20 cellular contexts compared by ENCODE assay signal in the genomic region with DNA sequence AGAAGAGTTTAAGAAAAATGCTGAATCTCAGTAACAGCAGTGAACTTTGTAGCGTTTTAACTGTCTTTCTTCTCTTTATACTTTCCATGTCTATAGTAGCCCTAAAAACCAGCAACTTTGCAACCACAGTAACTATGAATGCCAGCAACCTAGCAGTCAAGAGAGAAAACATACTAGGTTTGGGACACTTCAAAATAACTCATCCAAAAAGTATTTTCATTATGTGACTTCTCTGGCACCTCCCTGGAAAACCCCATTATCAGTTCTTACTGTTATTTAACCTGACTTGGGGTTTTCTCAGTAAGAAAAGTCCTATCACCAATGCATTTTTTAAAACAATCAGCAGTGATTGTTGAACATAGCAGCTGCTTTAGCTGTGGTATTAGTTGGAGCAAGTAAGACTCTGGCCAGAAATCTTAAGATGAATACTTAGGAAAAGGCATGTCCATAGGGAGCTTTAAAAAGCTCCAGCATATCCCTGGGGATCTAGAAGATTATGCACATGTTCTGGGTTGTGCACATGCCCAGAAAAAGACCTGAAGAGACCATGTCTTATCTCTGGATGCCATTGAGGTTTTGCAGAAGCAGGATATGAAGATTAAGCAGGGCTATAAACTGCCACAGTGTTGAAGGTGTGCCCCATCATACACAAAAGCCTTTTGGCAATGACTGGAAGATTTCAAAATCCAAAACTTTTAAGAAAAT.
A peak's percentile ranks its signal among the peaks of the same experiment; 100 is the strongest.
DNase-seq lines count a peak whose midpoint lies in the region; ATAC-seq and TF ChIP-seq lines count a peak whose summit lies in the region.
"Had no signal": no experiment of that assay in that cellular context is flagged by ENCODE, and none has a peak within 500 bp of the region (broad histone marks: within the 10 kb centered on the region; RNA-seq: fewer than 3 reads in every experiment).

No MANE protein-coding gene starts in this region.

- no peak overlapping the region for H3K4me3 Mint-ChIP-seq in T-helper 17 cell
- H3K4me3 Mint-ChIP-seq: T-cell had no signal

- H3K27ac Mint-ChIP-seq in T-helper 17 cell: no peak overlapping the region
- H3K27ac Mint-ChIP-seq: T-cell had no signal

- 58 to 85% methylated on average over 1 of the region's 1 CpG for WGBS in body of pancreas, 2 donors

- peak; percentile 3 for DNase-seq in DMS79 treated with DMSO at 0.1 percent for 48 hours (lab: John Stamatoyannopoulos, UW)
- DNase-seq in DMS79 (lab: John Stamatoyannopoulos, UW): no peak
- peak; percentile 44 for DNase-seq in SK-N-MC (ENCODE audit: low read depth, low spot score)
- DNase-seq in central memory CD4-positive, alpha-beta T cell: no peak
- no peak for DNase-seq in ascending aorta (ENCODE audit: low spot score in 2 of 2)
- no peak for DNase-seq in T-helper 17 cell
- DNase-seq in body of pancreas: no peak
- DNase-seq: AML-193, C1 segment of cervical spinal cord, DND-41, MG63, NCI-H1417, NCI-H187, NCI-H69, SHP77 treated with DMSO at 0.1 percent for 48 hours, T-cell had no signal

- H3K36me3 ChIP-seq in SK-N-MC (ENCODE audit: insufficient read depth, low read length) (no peaks in the 10 kb centered on the region), ascending aorta (no peaks in the 10 kb centered on the region), body of pancreas (replicated peaks in 1 of 2; ENCODE audit: insufficient read depth in 1 of 2, low read depth in 2 of 2) (no peaks in the 10 kb centered on the region)
- H3K36me3 ChIP-seq: MG63 had no signal

- peak overlapping the region; percentile 40; the same call in 1 of the 2 replicates for H3K27ac ChIP-seq in SK-N-MC
- H3K27ac ChIP-seq in ascending aorta: no peak overlapping the region
- no peak overlapping the region for H3K27ac ChIP-seq in body of pancreas
- H3K27ac ChIP-seq: 22Rv1, RWPE1 had no signal

- no peak for TF ChIP-seq POLR2A in body of pancreas (IDR thresholded peaks at IDR 0.05)

- no peaks in the 10 kb centered on the region for H3K27me3 Mint-ChIP-seq in T-helper 17 cell

- peak overlapping the region; percentile 48 for H3K4me3 ChIP-seq in SK-N-MC
- H3K4me3 ChIP-seq in ascending aorta: no peak overlapping the region
- no peak overlapping the region for H3K4me3 ChIP-seq in body of pancreas
- H3K4me3 ChIP-seq: MG63 had no signal

- TF ChIP-seq CTCF in ascending aorta (IDR thresholded peaks at IDR 0.05) (no peak), body of pancreas (IDR thresholded peaks at IDR 0.05) (no peak)

- no peaks in the 10 kb centered on the region for H3K9me3 ChIP-seq in SK-N-MC (ENCODE audit: low read depth, low read length)
- H3K9me3 ChIP-seq in ascending aorta: no peaks in the 10 kb centered on the region
- no peaks in the 10 kb centered on the region for H3K9me3 ChIP-seq in T-helper 17 cell (ENCODE audit: control insufficient read depth, low read length, poor library complexity, severe bottlenecking)
- no peaks in the 10 kb centered on the region for H3K9me3 ChIP-seq in body of pancreas
- H3K9me3 ChIP-seq: MG63 had no signal

- intact Hi-C loops in ascending aorta (cut with DNase I): no loop called here
- intact Hi-C loops in body of pancreas (cut with DNase I): no loop called here

- H3K9ac ChIP-seq in SK-N-MC (ENCODE audit: insufficient read length): no peak overlapping the region

- no peaks in the 10 kb centered on the region for H3K27me3 ChIP-seq in ascending aorta
- H3K27me3 ChIP-seq in body of pancreas: no peaks in the 10 kb centered on the region
- H3K27me3 ChIP-seq: MG63 had no signal

- H3K4me1 ChIP-seq in ascending aorta (no peaks in the 10 kb centered on the region), body of pancreas (no peaks in the 10 kb centered on the region)

- H3K4me1 Mint-ChIP-seq in T-helper 17 cell: no peaks in the 10 kb centered on the region
- H3K4me1 Mint-ChIP-seq: T-cell had no signal

- ATAC-seq in HG02852 (IDR thresholded peaks at IDR 0.05; ENCODE audit: unreplicated experiment): peak; percentile 56
- ATAC-seq in T-helper 17 cell: no peak
- no peak for ATAC-seq in body of pancreas
- ATAC-seq: HCT116, T-cell had no signal

- H3K36me3 Mint-ChIP-seq in T-helper 17 cell (ENCODE audit: low read depth): no peaks in the 10 kb centered on the region
- H3K36me3 Mint-ChIP-seq: T-cell had no signal

Comparison
In these comparisons a context has a peak if more than half of its experiments do, and no peak if none do; other contexts are left out.
1. DNase-seq: peak in DMS79 treated with DMSO at 0.1 percent for 48 hours (single experiment) and SK-N-MC (single experiment); none in DMS79 (single experiment), central memory CD4-positive, alpha-beta T cell (single experiment), ascending aorta (0 of 2), T-helper 17 cell (0 of 3) and body of pancreas (0 of 4).